17 cellular contexts compared by ENCODE assay signal in the genomic region with DNA sequence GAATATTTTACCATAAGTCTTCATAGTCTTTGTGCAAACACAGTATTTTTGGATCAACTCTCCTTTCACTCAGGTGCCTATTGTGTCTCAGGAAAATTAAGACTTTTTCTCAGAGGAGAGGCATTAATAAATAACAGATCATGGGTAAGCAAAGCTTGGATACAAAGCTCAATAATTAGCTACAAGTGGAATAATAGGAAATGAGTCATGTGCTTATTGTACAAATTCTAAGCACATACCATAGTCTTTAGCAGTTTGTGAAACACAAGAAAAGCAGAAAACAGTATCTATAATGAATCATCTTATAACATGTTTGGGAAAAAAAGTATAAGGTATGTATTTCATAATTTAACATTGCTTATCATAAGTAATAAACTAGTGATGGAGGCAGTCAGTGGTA.
"Had no signal": no experiment of that assay in that cellular context is flagged by ENCODE, and none has a peak within 500 bp of the region (broad histone marks: within the 10 kb centered on the region; RNA-seq: fewer than 3 reads in every experiment).

No MANE protein-coding gene starts in this region.

- ATAC-seq: left lobe of liver; stimulated activated effector memory CD8-positive, alpha-beta T cell treated with anti-CD3 and anti-CD28 coated beads, Interleukin-12 subunit alpha, Interleukin-12 subunit beta, amount 100 ng/mL, for 72 hours had no signal

- DNase-seq: activated B cell treated with CpG ODN at 0.5 μM for 24 hours; activated CD4-positive, alpha-beta memory T cell treated with anti-CD3 and anti-CD28 coated beads for 36 hours; activated CD4-positive, alpha-beta T cell treated with anti-CD3 and anti-CD28 coated beads for 4 hours; activated naive CD4-positive, alpha-beta T cell treated with anti-CD3 and anti-CD28 coated beads for 36 hours; activated T-cell treated with anti-CD3 and anti-CD28 coated beads for 4 hours; aorta; midbrain; sigmoid colon; stimulated activated CD4-positive, alpha-beta T cell treated with anti-CD3 and anti-CD28 coated beads, Interleukin-4, amount 100 ng/mL, for 24 hours; T-helper 1 cell; T-helper 9 cell; testis had no signal

- H3K4me1 ChIP-seq: esophagus muscularis mucosa, sigmoid colon, testis had no signal

- H3K27ac ChIP-seq: coronary artery, esophagus muscularis mucosa, sigmoid colon, testis had no signal

- H3K9me3 ChIP-seq: esophagus muscularis mucosa, sigmoid colon, testis had no signal

- H3K27me3 ChIP-seq: esophagus muscularis mucosa, sigmoid colon, testis had no signal

- H3K36me3 ChIP-seq: esophagus muscularis mucosa, sigmoid colon had no signal

- H3K4me3 ChIP-seq: coronary artery, esophagus muscularis mucosa, lung, sigmoid colon, testis had no signal
